In genomic region chr2:134205087-134205486, GRCh38 we compare ENCODE assay signal across 16 cellular contexts. TPM values are rescaled to one million over a fixed set of nuclear protein-coding genes. Genes with fewer than 3 reads are reported as not detected.
A peak's percentile ranks its signal among the peaks of the same experiment; 100 is the strongest.
DNase-seq lines count a peak whose midpoint lies in the region; ATAC-seq and TF ChIP-seq lines count a peak whose summit lies in the region.
"Had no signal": no experiment of that assay in that cellular context is flagged by ENCODE, and none has a peak within 500 bp of the region (broad histone marks: within the 10 kb centered on the region; RNA-seq: fewer than 3 reads in every experiment).

No MANE protein-coding gene starts in this region.

- H4K20me1 ChIP-seq in smooth muscle cell (ENCODE audit: low read depth) = peaks cover 88% of the 10 kb centered on the region

- no peak overlapping the region for H3K14ac ChIP-seq in mesenchymal stem cell (ENCODE audit: low read length in 2 of 2)

- H3K4me2 ChIP-seq in mesenchymal stem cell (ENCODE audit: low read length, poor library complexity, severe bottlenecking) (no peak overlapping the region), smooth muscle cell (peak overlapping the region; percentile 21)

- H3K4ac ChIP-seq in mesenchymal stem cell (ENCODE audit: low read depth in 1 of 2, low read length in 2 of 2) = peak overlapping the region in 1 of 2 experiments; percentile 17

- POLR2A ChIA-PET in activated CD8-positive, alpha-beta T cell treated with anti-CD3 and anti-CD28 coated beads for 36 hours (lab: Charles Lee) = interaction anchor here (1.0 to 1.6 kb wide), 5 partner anchors 10 to 84 kb away, joined by 3 to 7 read pairs (median 5); no protein-coding TSS in a partner anchor
- POLR2A ChIA-PET in activated CD8-positive, alpha-beta T cell treated with anti-CD3 and anti-CD28 coated beads, Interleukin-2, amount 10 ng/mL, durations not matched to agents 7 days and 5 days (lab: Charles Lee) = no interaction called here

- no peak overlapping the region for H2BK15ac ChIP-seq in mesenchymal stem cell (ENCODE audit: low read depth, poor library complexity, severe bottlenecking)

- no peaks in the 10 kb centered on the region for H3K36me3 Mint-ChIP-seq in activated CD8-positive, alpha-beta T cell treated with anti-CD3 and anti-CD28 coated beads for 36 hours (ENCODE audit: low read depth)
- no peaks in the 10 kb centered on the region for H3K36me3 Mint-ChIP-seq in activated CD8-positive, alpha-beta T cell treated with anti-CD3 and anti-CD28 coated beads, Interleukin-2, amount 10 ng/mL, durations not matched to agents 7 days and 5 days (ENCODE audit: low read depth)
- H3K36me3 Mint-ChIP-seq in endothelial cell (ENCODE audit: low read depth, unreplicated experiment) = no peaks in the 10 kb centered on the region
- H3K36me3 Mint-ChIP-seq: CD4-positive, alpha-beta memory T cell had no signal

- peaks cover 32% of the 10 kb centered on the region for H3K79me1 ChIP-seq in mesenchymal stem cell (replicated peaks; ENCODE audit: low read length, poor library complexity, severe bottlenecking)

- peak; percentile 31 for DNase-seq in activated CD8-positive, alpha-beta T cell treated with anti-CD3 and anti-CD28 coated beads for 36 hours
- DNase-seq in activated CD8-positive, alpha-beta T cell treated with anti-CD3 and anti-CD28 coated beads, Interleukin-2, amount 10 ng/mL, durations not matched to agents 7 days and 5 days = no peak
- no peak for DNase-seq in right cardiac atrium
- DNase-seq in heart right ventricle = no peak
- no peak for DNase-seq in mesenchymal stem cell
- DNase-seq in smooth muscle cell (lab: John Stamatoyannopoulos, UW; ENCODE audit: unreplicated experiment) = no peak
- no peak for DNase-seq in HuH-7.5 (ENCODE audit: low spot score)
- DNase-seq in endothelial cell (ENCODE audit: low spot score) = no peak
- DNase-seq: C1 segment of cervical spinal cord; CD4-positive, alpha-beta memory T cell; DMS79; GOT3 had no signal

- H3K36me3 ChIP-seq in heart right ventricle (no peaks in the 10 kb centered on the region), mesenchymal stem cell (ENCODE audit: control insufficient read depth in 1 of 2, insufficient read depth in 2 of 2, low read depth in 1 of 2, low read length in 2 of 2) (no peaks in the 10 kb centered on the region), smooth muscle cell (ENCODE audit: low read depth) (no peaks in the 10 kb centered on the region)
- H3K36me3 ChIP-seq: HAP-1 had no signal

- H2BK120ac ChIP-seq in mesenchymal stem cell (ENCODE audit: low read depth, low read length) = no peak overlapping the region

- H3K79me2 ChIP-seq in smooth muscle cell (ENCODE audit: low read depth) = peaks cover 7% of the 10 kb centered on the region

- H3K9me3 Mint-ChIP-seq in activated CD8-positive, alpha-beta T cell treated with anti-CD3 and anti-CD28 coated beads for 36 hours = no peaks in the 10 kb centered on the region
- H3K9me3 Mint-ChIP-seq in activated CD8-positive, alpha-beta T cell treated with anti-CD3 and anti-CD28 coated beads, Interleukin-2, amount 10 ng/mL, durations not matched to agents 7 days and 5 days (ENCODE audit: insufficient read depth) = no peaks in the 10 kb centered on the region
- H3K9me3 Mint-ChIP-seq in endothelial cell (ENCODE audit: unreplicated experiment) = no peaks in the 10 kb centered on the region
- H3K9me3 Mint-ChIP-seq: CD4-positive, alpha-beta memory T cell had no signal

- H4K91ac ChIP-seq in mesenchymal stem cell (ENCODE audit: low read length) = peak overlapping the region; percentile 61

- ATAC-seq in activated CD8-positive, alpha-beta T cell treated with anti-CD3 and anti-CD28 coated beads for 36 hours = peak; percentile 59
- ATAC-seq in activated CD8-positive, alpha-beta T cell treated with anti-CD3 and anti-CD28 coated beads, Interleukin-2, amount 10 ng/mL, durations not matched to agents 7 days and 5 days = no peak
- ATAC-seq in right cardiac atrium (no peak), heart right ventricle (no peak)
- ATAC-seq: GM12878, HepG2 had no signal

- no peaks in the 10 kb centered on the region for H3K27me3 Mint-ChIP-seq in activated CD8-positive, alpha-beta T cell treated with anti-CD3 and anti-CD28 coated beads for 36 hours
- H3K27me3 Mint-ChIP-seq in activated CD8-positive, alpha-beta T cell treated with anti-CD3 and anti-CD28 coated beads, Interleukin-2, amount 10 ng/mL, durations not matched to agents 7 days and 5 days (ENCODE audit: low read depth) = no peaks in the 10 kb centered on the region
- no peaks in the 10 kb centered on the region for H3K27me3 Mint-ChIP-seq in endothelial cell (ENCODE audit: unreplicated experiment)
- H3K27me3 Mint-ChIP-seq: CD4-positive, alpha-beta memory T cell had no signal

- H3K4me1 ChIP-seq in right cardiac atrium (ENCODE audit: control insufficient read depth, insufficient read depth, low read length) (peaks cover 17% of the 10 kb centered on the region), heart right ventricle (peaks cover 15 to 81% (median 71%) of the 10 kb centered on the region in 9 donors), mesenchymal stem cell (ENCODE audit: control insufficient read depth, insufficient read depth, low read depth, low read length) (peaks cover 6% of the 10 kb centered on the region), smooth muscle cell (ENCODE audit: low read depth) (peaks cover 25% of the 10 kb centered on the region)

- CTCF ChIA-PET in activated CD8-positive, alpha-beta T cell treated with anti-CD3 and anti-CD28 coated beads for 36 hours (lab: Charles Lee) = interaction anchor here (0.8 to 4.4 kb wide), 12 partner anchors 7 to 207 kb away, joined by 3 to 95 read pairs (median 8); no protein-coding TSS in a partner anchor
- CTCF ChIA-PET in activated CD8-positive, alpha-beta T cell treated with anti-CD3 and anti-CD28 coated beads, Interleukin-2, amount 10 ng/mL, durations not matched to agents 7 days and 5 days (lab: Charles Lee) = interaction anchor here (1.2 to 8.2 kb wide), 10 partner anchors 12 to 246 kb away, joined by 3 to 160 read pairs (median 15); no protein-coding TSS in a partner anchor

- H3K27me3 ChIP-seq in right cardiac atrium (ENCODE audit: control insufficient read depth, insufficient read depth) = no peaks in the 10 kb centered on the region
- no peaks in the 10 kb centered on the region for H3K27me3 ChIP-seq in heart right ventricle
- no peaks in the 10 kb centered on the region for H3K27me3 ChIP-seq in mesenchymal stem cell (ENCODE audit: control insufficient read depth in 1 of 2, insufficient read depth in 1 of 2, low read length in 2 of 2)
- H3K27me3 ChIP-seq in smooth muscle cell (ENCODE audit: low read depth) = no peaks in the 10 kb centered on the region

- intact Hi-C loops in activated CD8-positive, alpha-beta T cell treated with anti-CD3 and anti-CD28 coated beads for 36 hours (cut with micrococcal nuclease) = loop anchor here (5.0 kb wide), 1 partner anchor 88 kb away; no protein-coding TSS in a partner anchor
- intact Hi-C loops in right cardiac atrium (cut with DNase I) = loop anchor here in 2 of 4 donors (5.0 to 10.0 kb wide), 2 partner anchors 80 to 88 kb away; no protein-coding TSS in a partner anchor
- intact Hi-C loops in heart right ventricle (cut with DNase I) = loop anchor here (5.0 to 10.0 kb wide), 6 partner anchors 60 to 320 kb away; no protein-coding TSS in a partner anchor

- H2AK5ac ChIP-seq in mesenchymal stem cell (ENCODE audit: low read length, severe bottlenecking) = no peak overlapping the region

- H2AFZ ChIP-seq in mesenchymal stem cell (ENCODE audit: low read depth, low read length) (no peak overlapping the region), smooth muscle cell (ENCODE audit: low read depth) (no peak overlapping the region)

- peak overlapping the region in 1 of 2 experiments; percentile 71 for H2BK12ac ChIP-seq in mesenchymal stem cell (ENCODE audit: low read length in 2 of 2)

- no peak overlapping the region for H2BK5ac ChIP-seq in mesenchymal stem cell (ENCODE audit: low read depth, low read length, poor library complexity, severe bottlenecking)

- no peak overlapping the region for H3K27ac Mint-ChIP-seq in activated CD8-positive, alpha-beta T cell treated with anti-CD3 and anti-CD28 coated beads for 36 hours
- no peak overlapping the region for H3K27ac Mint-ChIP-seq in activated CD8-positive, alpha-beta T cell treated with anti-CD3 and anti-CD28 coated beads, Interleukin-2, amount 10 ng/mL, durations not matched to agents 7 days and 5 days
- no peak overlapping the region for H3K27ac Mint-ChIP-seq in endothelial cell (ENCODE audit: unreplicated experiment)
- H3K27ac Mint-ChIP-seq: CD4-positive, alpha-beta memory T cell had no signal

- peak overlapping the region; percentile 6 for H4K8ac ChIP-seq in mesenchymal stem cell (ENCODE audit: low read length)

- H3F3A ChIP-seq in smooth muscle cell (ENCODE audit: low read depth) = no peaks in the 10 kb centered on the region

- peak overlapping the region in 1 of 2 experiments; percentile 87 for H3K18ac ChIP-seq in mesenchymal stem cell (ENCODE audit: low read depth in 1 of 2, low read length in 2 of 2)

- H3K27ac ChIP-seq in right cardiac atrium (ENCODE audit: low read length) (peak overlapping the region; percentile 30), heart right ventricle (peak overlapping the region in 3 of 10 donors; percentile 23 to 63 (median 55)), mesenchymal stem cell (ENCODE audit: low read length, poor library complexity, severe bottlenecking) (no peak overlapping the region), smooth muscle cell (ENCODE audit: low read depth) (no peak overlapping the region)
- H3K27ac ChIP-seq: 22Rv1 had no signal

- no peak overlapping the region for H3K4me3 ChIP-seq in right cardiac atrium (ENCODE audit: low read length)
- no peak overlapping the region for H3K4me3 ChIP-seq in heart right ventricle
- H3K4me3 ChIP-seq in mesenchymal stem cell (ENCODE audit: insufficient read depth in 1 of 2, low read depth in 1 of 2, low read length in 2 of 2) = no peak overlapping the region
- no peak overlapping the region for H3K4me3 ChIP-seq in smooth muscle cell
- H3K4me3 ChIP-seq: GM12878, HAP-1 had no signal

- 77% methylated on average over 3 of the region's 3 CpGs for WGBS in right cardiac atrium
- 76 to 84% methylated on average over 3 of the region's 3 CpGs for WGBS in heart right ventricle, 2 donors
- WGBS in mesenchymal stem cell = 93% methylated on average over 3 of the region's 3 CpGs
- WGBS in smooth muscle cell (ENCODE audit: low lambda C conversion rate) = 81% methylated on average over 3 of the region's 3 CpGs

- H3K9me3 ChIP-seq in right cardiac atrium (ENCODE audit: control insufficient read depth, low read length) (no peaks in the 10 kb centered on the region), heart right ventricle (no peaks in the 10 kb centered on the region), mesenchymal stem cell (ENCODE audit: control insufficient read depth, low read length) (no peaks in the 10 kb centered on the region), smooth muscle cell (replicated peaks; ENCODE audit: low read depth) (no peaks in the 10 kb centered on the region)
- H3K9me3 ChIP-seq: HAP-1 had no signal

- H3K9ac ChIP-seq in mesenchymal stem cell (ENCODE audit: low read length) (no peak overlapping the region), smooth muscle cell (ENCODE audit: low read depth) (no peak overlapping the region)

- H3K23ac ChIP-seq in mesenchymal stem cell (ENCODE audit: low read length in 2 of 2) = no peak overlapping the region

- H3K4me3 Mint-ChIP-seq in activated CD8-positive, alpha-beta T cell treated with anti-CD3 and anti-CD28 coated beads for 36 hours = no peak overlapping the region
- H3K4me3 Mint-ChIP-seq in activated CD8-positive, alpha-beta T cell treated with anti-CD3 and anti-CD28 coated beads, Interleukin-2, amount 10 ng/mL, durations not matched to agents 7 days and 5 days = no peak overlapping the region
- no peak overlapping the region for H3K4me3 Mint-ChIP-seq in endothelial cell (ENCODE audit: unreplicated experiment)

- peaks cover 23% of the 10 kb centered on the region for H3K4me1 Mint-ChIP-seq in activated CD8-positive, alpha-beta T cell treated with anti-CD3 and anti-CD28 coated beads for 36 hours (ENCODE audit: low read depth)
- H3K4me1 Mint-ChIP-seq in activated CD8-positive, alpha-beta T cell treated with anti-CD3 and anti-CD28 coated beads, Interleukin-2, amount 10 ng/mL, durations not matched to agents 7 days and 5 days (ENCODE audit: low read depth) = peaks cover 22% of the 10 kb centered on the region
- peaks cover 28% of the 10 kb centered on the region for H3K4me1 Mint-ChIP-seq in endothelial cell (ENCODE audit: unreplicated experiment)

- no peak for TF ChIP-seq CTCF in activated CD8-positive, alpha-beta T cell treated with anti-CD3 and anti-CD28 coated beads for 36 hours (IDR thresholded peaks at IDR 0.05)
- no peak for TF ChIP-seq CTCF in heart right ventricle (IDR thresholded peaks at IDR 0.05)
- TF ChIP-seq CTCF in smooth muscle cell (IDR thresholded peaks at IDR 0.05; ENCODE audit: borderline replicate concordance, insufficient read depth, poor library complexity, severe bottlenecking) = no peak
- TF ChIP-seq CTCF in endothelial cell (IDR thresholded peaks at IDR 0.05; ENCODE audit: unreplicated experiment) = no peak

RNA-seq across cellular contexts. Expression of gene MGAT5, which starts 48.8 kb away (rescaled TPM):
- total RNA-seq in activated CD8-positive, alpha-beta T cell treated with anti-CD3 and anti-CD28 coated beads for 36 hours = 10 to 100 TPM; 36.9 to 42.2 TPM
- 10 to 100 TPM; 48.5 to 54.3 TPM for total RNA-seq in activated CD8-positive, alpha-beta T cell treated with anti-CD3 and anti-CD28 coated beads, Interleukin-2, amount 10 ng/mL, durations not matched to agents 7 days and 5 days
- total RNA-seq in right cardiac atrium (100 to 1,000 TPM; 112 to 156 (median 134) TPM), heart right ventricle (100 to 1,000 TPM in 3 of 10 donors, 10 to 100 TPM in 7; 68.9 to 111 (median 94.6) TPM), smooth muscle cell (33.8 and 49.1 TPM in 2 replicates), endothelial cell (ENCODE audit: unreplicated experiment) (124 TPM)
- polyA plus RNA-seq in right cardiac atrium (29.0 TPM), heart right ventricle (10 to 100 TPM in 1 of 2 donors, 1 to 10 TPM in 1; 6.4 to 13.1 TPM), smooth muscle cell (4.5 and 5.0 TPM in 2 replicates)
- polyA plus RNA-seq in mesenchymal stem cell (2013, experiment 1 of 2) = 75.8 TPM
- polyA plus RNA-seq in mesenchymal stem cell (2013, experiment 2 of 2) = 73.2 TPM
